ENCODE assay signal across 11 cellular contexts in the genomic region with DNA sequence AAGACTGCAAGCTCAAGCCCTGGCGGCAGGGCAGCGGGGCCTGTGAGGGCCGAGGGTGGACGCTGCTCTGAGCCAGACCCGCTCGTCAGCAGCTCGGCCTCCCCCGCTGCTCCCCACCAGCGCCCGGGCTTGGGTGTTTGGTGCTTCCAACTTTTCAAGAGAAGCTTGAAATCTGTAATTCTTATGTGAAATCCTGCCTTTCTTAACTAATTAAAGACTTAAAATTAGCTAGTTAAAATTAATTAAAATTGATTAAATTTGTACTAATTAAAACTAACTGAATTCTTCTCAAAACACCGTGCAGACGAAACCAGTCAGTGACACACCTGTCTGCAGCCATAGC. TPM values are rescaled to one million over a fixed set of nuclear protein-coding genes. Genes with fewer than 3 reads are reported as not detected.
DNase-seq lines count a peak whose midpoint lies in the region; ATAC-seq and TF ChIP-seq lines count a peak whose summit lies in the region.
"Had no signal": no experiment of that assay in that cellular context is flagged by ENCODE, and none has a peak within 500 bp of the region (broad histone marks: within the 10 kb centered on the region; RNA-seq: fewer than 3 reads in every experiment).

No MANE protein-coding gene starts in this region.

- H3K27ac Mint-ChIP-seq in endothelial cell (ENCODE audit: unreplicated experiment): no peak overlapping the region
- H3K27ac Mint-ChIP-seq: activated naive CD4-positive, alpha-beta T cell treated with anti-CD3 and anti-CD28 coated beads, Interleukin-2, amount 10 ng/mL, durations not matched to agents 7 days and 5 days had no signal

- H3K27ac ChIP-seq in PC-3 (ENCODE audit: low read length) (peak overlapping the region; percentile 85; the same call in 1 of the 2 replicates), gastrocnemius medialis (peak overlapping the region in 2 of 4 donors; percentile 74 to 78)

- TF ChIP-seq CTCF in BJ (IDR thresholded peaks at IDR 0.05; ENCODE audit: insufficient read depth, low read depth, low read length) (no peak), PC-3 (conservative IDR thresholded peaks at IDR 0.05; ENCODE audit: low read depth, low read length) (no peak), endothelial cell (IDR thresholded peaks at IDR 0.05; ENCODE audit: unreplicated experiment) (peak; percentile 6), gastrocnemius medialis (IDR thresholded peaks at IDR 0.05 in 4 of 5, conservative IDR thresholded peaks at IDR 0.05 in 1 of 5) (peak in 1 of 5 experiments; percentile 1)

- H2AFZ ChIP-seq in PC-3 (ENCODE audit: low read length): peak overlapping the region; percentile 66; the same call in 1 of the 2 replicates

- POLR2A ChIA-PET in BJ (lab: Charles Lee): interaction anchor here (0.6 to 0.8 kb wide), 3 partner anchors 12 to 262 kb away, joined by 3 to 9 read pairs (median 6); no protein-coding TSS in a partner anchor
- POLR2A ChIA-PET in PC-3 (lab: Charles Lee; ENCODE audit: unreplicated experiment): interaction anchor here (0.6 kb wide), 1 partner anchor 46 kb away, joined by 3 read pairs; no protein-coding TSS in a partner anchor

- H3K4me3 ChIP-seq in BJ (ENCODE audit: low read depth, low read length): peak overlapping the region; percentile 45; the same call in 1 of the 2 replicates
- H3K4me3 ChIP-seq in PC-3 (ENCODE audit: low read length): peak overlapping the region; percentile 66
- H3K4me3 ChIP-seq in gastrocnemius medialis: peak overlapping the region; percentile 43 to 79 (median 52)

- no peaks in the 10 kb centered on the region for H3K9me3 ChIP-seq in PC-3 (ENCODE audit: low read length)
- H3K9me3 ChIP-seq in gastrocnemius medialis: no peaks in the 10 kb centered on the region

- H3K9ac ChIP-seq in PC-3 (ENCODE audit: low read length): peak overlapping the region; percentile 85

- H3K27me3 Mint-ChIP-seq in endothelial cell (ENCODE audit: unreplicated experiment): peaks cover 4% of the 10 kb centered on the region

- peaks cover 9% of the 10 kb centered on the region for H3K4me1 ChIP-seq in PC-3 (ENCODE audit: insufficient read depth, low read length)
- peaks cover 3% of the 10 kb centered on the region in 2 donors for H3K4me1 ChIP-seq in gastrocnemius medialis

- H3K4me1 Mint-ChIP-seq in endothelial cell (ENCODE audit: unreplicated experiment): peaks cover 13% of the 10 kb centered on the region

- no peaks in the 10 kb centered on the region for H3K36me3 ChIP-seq in BJ (ENCODE audit: control insufficient read depth, insufficient read depth, low read length)
- no peaks in the 10 kb centered on the region for H3K36me3 ChIP-seq in PC-3 (ENCODE audit: low read depth, low read length)
- H3K36me3 ChIP-seq in gastrocnemius medialis: no peaks in the 10 kb centered on the region

- no peaks in the 10 kb centered on the region for H3K9me3 Mint-ChIP-seq in endothelial cell (ENCODE audit: unreplicated experiment)
- H3K9me3 Mint-ChIP-seq: activated naive CD4-positive, alpha-beta T cell treated with anti-CD3 and anti-CD28 coated beads, Interleukin-2, amount 10 ng/mL, durations not matched to agents 7 days and 5 days had no signal

- ATAC-seq in PC-3 (no peak), gastrocnemius medialis (no peak), HG03354 (IDR thresholded peaks at IDR 0.05; ENCODE audit: poor library complexity, severe bottlenecking, unreplicated experiment) (no peak)

- H4K20me1 ChIP-seq in PC-3 (ENCODE audit: low read length): no peaks in the 10 kb centered on the region

- peaks cover 12% of the 10 kb centered on the region for H3K27me3 ChIP-seq in BJ (ENCODE audit: control insufficient read depth, insufficient read depth, low read length)
- no peaks in the 10 kb centered on the region for H3K27me3 ChIP-seq in PC-3 (ENCODE audit: low read length)
- peaks cover 6% of the 10 kb centered on the region in 3 donors for H3K27me3 ChIP-seq in gastrocnemius medialis

- in situ Hi-C loops in gastrocnemius medialis (cut with MboI; ENCODE audit: low sequenced_read_pairs in 4 of 4): loop anchor here (10.0 to 25.0 kb wide), 2 partner anchors 256 to 259 kb away; no protein-coding TSS in a partner anchor

- H3K4me2 ChIP-seq in PC-3 (ENCODE audit: low read length): peak overlapping the region; percentile 90

- H3K36me3 Mint-ChIP-seq in endothelial cell (ENCODE audit: low read depth, unreplicated experiment): no peaks in the 10 kb centered on the region
- H3K36me3 Mint-ChIP-seq: activated naive CD4-positive, alpha-beta T cell treated with anti-CD3 and anti-CD28 coated beads, Interleukin-2, amount 10 ng/mL, durations not matched to agents 7 days and 5 days had no signal

- no peak for TF ChIP-seq POLR2A in gastrocnemius medialis (IDR thresholded peaks at IDR 0.05)

- H3K79me2 ChIP-seq in PC-3 (ENCODE audit: low read length): no peaks in the 10 kb centered on the region

- BruUV-seq in PC-3 (replicated peaks; lab: Mats Ljungman, UMichigan): no TSS peak

- H3K9me2 ChIP-seq in PC-3 (replicated peaks; ENCODE audit: low read length): no peaks in the 10 kb centered on the region

- no peaks in the 10 kb centered on the region for H3F3A ChIP-seq in PC-3 (ENCODE audit: low read length, unreplicated experiment)

- DNase-seq in BJ (ENCODE audit: low read depth) (no peak), PC-3 (no peak), endothelial cell (ENCODE audit: low spot score) (no peak), gastrocnemius medialis (no peak), NCI-H2171 treated with DMSO at 0.1 percent for 48 hours (lab: John Stamatoyannopoulos, UW) (no peak), DMS79 treated with DMSO at 0.1 percent for 48 hours (lab: John Stamatoyannopoulos, UW) (no peak)
- DNase-seq in stimulated activated CD4-positive, alpha-beta T cell treated with anti-CD3 and anti-CD28 coated beads, Interleukin-2, amount 100 ng/mL, for 24 hours: no peak
- DNase-seq: activated naive CD4-positive, alpha-beta T cell treated with anti-CD3 and anti-CD28 coated beads, Interleukin-2, amount 10 ng/mL, durations not matched to agents 7 days and 5 days; DND-41; NCI-H524 treated with DMSO at 0.1 percent for 48 hours had no signal

- CTCF ChIA-PET in BJ (lab: Yijun Ruan, JAX): interaction anchor here (0.6 to 5.7 kb wide), 20 partner anchors 9 to 411 kb away, joined by 3 to 71 read pairs (median 4); no protein-coding TSS in a partner anchor
- CTCF ChIA-PET in PC-3 (lab: Charles Lee): interaction anchor here (0.6 to 1.4 kb wide), 11 partner anchors 36 to 776 kb away, joined by 3 to 14 read pairs (median 4); no protein-coding TSS in a partner anchor

- H3K4me3 Mint-ChIP-seq in endothelial cell (ENCODE audit: unreplicated experiment): no peak overlapping the region
- H3K4me3 Mint-ChIP-seq: activated naive CD4-positive, alpha-beta T cell treated with anti-CD3 and anti-CD28 coated beads, Interleukin-2, amount 10 ng/mL, durations not matched to agents 7 days and 5 days had no signal

- intact Hi-C loops in PC-3 (cut with micrococcal nuclease): loop anchor here (1.0 to 2.0 kb wide), 3 partner anchors 40 to 264 kb away; a partner anchor contains a TSS
- intact Hi-C loops in gastrocnemius medialis (cut with DNase I; ENCODE audit: low total_unique reads): loop anchor here (5.0 kb wide), 1 partner anchor 366 kb away; no protein-coding TSS in a partner anchor

RNA-seq across cellular contexts. Expression of a gene that starts 14.0 kb away (rescaled TPM):
- polyA plus RNA-seq in BJ (2011; rRNA removed): 3.3 and 8.1 TPM in 2 replicates
- 2.3 and 2.5 TPM in 2 replicates for polyA minus RNA-seq in BJ (2011; rRNA and poly(A)+ RNA removed)
- total RNA-seq in PC-3 (2014; rRNA removed) (54.2 and 66.6 TPM in 2 replicates), endothelial cell (ENCODE audit: unreplicated experiment) (27.1 TPM), gastrocnemius medialis (1 to 10 TPM; 1.8 to 9.6 (median 2.1) TPM)
